ENCODE assay signal across 14 cellular contexts in genomic region chr2:113230531-113230930, GRCh38. TPM values are rescaled to one million over a fixed set of nuclear protein-coding genes. Genes with fewer than 3 reads are reported as not detected.
DNase-seq lines count a peak whose midpoint lies in the region; ATAC-seq and TF ChIP-seq lines count a peak whose summit lies in the region.
"Had no signal": no experiment of that assay in that cellular context is flagged by ENCODE, and none has a peak within 500 bp of the region (broad histone marks: within the 10 kb centered on the region; RNA-seq: fewer than 3 reads in every experiment).

No MANE protein-coding gene starts in this region.

- no peak overlapping the region for H3K9ac ChIP-seq in BLaER1

- H3K9me3 ChIP-seq in BLaER1 (0 out of 2 replicates have a peak, but pooled peaks cover 2% of the 10 kb centered on the region), sigmoid colon (no peaks in the 10 kb centered on the region)
- H3K9me3 ChIP-seq in effector memory CD4-positive, alpha-beta T cell (ENCODE audit: control insufficient read depth, low read length) = no peaks in the 10 kb centered on the region
- H3K9me3 ChIP-seq: neutrophil, tibial artery had no signal

- H3K4me3 ChIP-seq in BLaER1 (no peak overlapping the region), HL-60 (replicated peaks; ENCODE audit: insufficient read depth, low read length) (no peak overlapping the region), sigmoid colon (no peak overlapping the region)
- no peak overlapping the region for H3K4me3 ChIP-seq in effector memory CD4-positive, alpha-beta T cell (ENCODE audit: insufficient read depth, low read depth, low read length, poor library complexity, severe bottlenecking)
- H3K4me3 ChIP-seq: dorsolateral prefrontal cortex, tibial artery had no signal

- no peak for TF ChIP-seq POLR2A in sigmoid colon (IDR thresholded peaks at IDR 0.05)

- TF ChIP-seq CTCF in HL-60 (IDR thresholded peaks at IDR 0.05; ENCODE audit: insufficient read depth, low read length) (no peak), mesothelial cell of epicardium (IDR thresholded peaks at IDR 0.05; ENCODE audit: unreplicated experiment) (no peak), sigmoid colon (IDR thresholded peaks at IDR 0.05) (no peak)

- H3K4me2 ChIP-seq in BLaER1 = 0 out of 2 replicates have a peak overlapping the region, but pooled peaks have one; percentile 12

- H3K4me1 ChIP-seq in BLaER1 = peaks cover 35% of the 10 kb centered on the region
- no peaks in the 10 kb centered on the region for H3K4me1 ChIP-seq in effector memory CD4-positive, alpha-beta T cell (ENCODE audit: control insufficient read depth, insufficient read depth, low read length, poor library complexity, severe bottlenecking)
- no peaks in the 10 kb centered on the region for H3K4me1 ChIP-seq in sigmoid colon

- TF ChIP-seq EP300 in sigmoid colon (IDR thresholded peaks at IDR 0.05) = no peak

- peak overlapping the region; percentile 78 for H3K27ac Mint-ChIP-seq in activated T-helper 2 cell treated with anti-CD3 and anti-CD28 coated beads, Interferon-gamma antibody, Interleukin-2, Interleukin-4, amounts not matched to agents 10 μg/mL and 5 μg/mL and 100 μg/mL, durations not matched to agents 14 hours and 24 hours and 36 hours
- peak overlapping the region; percentile 84 for H3K27ac Mint-ChIP-seq in mesothelial cell of epicardium

- H3K27ac ChIP-seq in BLaER1 (no peak overlapping the region), HL-60 (replicated peaks) (peak overlapping the region; percentile 53), sigmoid colon (no peak overlapping the region)
- no peak overlapping the region for H3K27ac ChIP-seq in effector memory CD4-positive, alpha-beta T cell (ENCODE audit: insufficient read depth, low read length, poor library complexity, severe bottlenecking)
- H3K27ac ChIP-seq: C4-2B, dorsolateral prefrontal cortex, neutrophil, tibial artery had no signal

- ATAC-seq in GM18502 (IDR thresholded peaks at IDR 0.05; ENCODE audit: poor library complexity, unreplicated experiment) = no peak
- ATAC-seq: Panc1 had no signal

- intact Hi-C loops in activated T-helper 2 cell treated with anti-CD3 and anti-CD28 coated beads, Interferon-gamma antibody, Interleukin-2, Interleukin-4, amounts not matched to agents 10 μg/mL and 5 μg/mL and 100 μg/mL, durations not matched to agents 14 hours and 24 hours and 36 hours (cut with micrococcal nuclease) = no loop called here
- intact Hi-C loops in sigmoid colon (cut with DNase I) = no loop called here

- 60 to 73% methylated on average over 6 of the region's 6 CpGs for WGBS in sigmoid colon, 2 donors

- no peaks in the 10 kb centered on the region for H3K9me3 Mint-ChIP-seq in activated T-helper 2 cell treated with anti-CD3 and anti-CD28 coated beads, Interferon-gamma antibody, Interleukin-2, Interleukin-4, amounts not matched to agents 10 μg/mL and 5 μg/mL and 100 μg/mL, durations not matched to agents 14 hours and 24 hours and 36 hours
- H3K9me3 Mint-ChIP-seq in mesothelial cell of epicardium = no peaks in the 10 kb centered on the region

- peak overlapping the region; percentile 6 for H3K4me3 Mint-ChIP-seq in activated T-helper 2 cell treated with anti-CD3 and anti-CD28 coated beads, Interferon-gamma antibody, Interleukin-2, Interleukin-4, amounts not matched to agents 10 μg/mL and 5 μg/mL and 100 μg/mL, durations not matched to agents 14 hours and 24 hours and 36 hours (ENCODE audit: low read depth)
- H3K4me3 Mint-ChIP-seq in mesothelial cell of epicardium = no peak overlapping the region

- H3K4me1 Mint-ChIP-seq in activated T-helper 2 cell treated with anti-CD3 and anti-CD28 coated beads, Interferon-gamma antibody, Interleukin-2, Interleukin-4, amounts not matched to agents 10 μg/mL and 5 μg/mL and 100 μg/mL, durations not matched to agents 14 hours and 24 hours and 36 hours (ENCODE audit: low read depth) = peaks cover 43% of the 10 kb centered on the region
- H3K4me1 Mint-ChIP-seq in mesothelial cell of epicardium = peaks cover 60% of the 10 kb centered on the region

- no peaks in the 10 kb centered on the region for H4K20me1 ChIP-seq in BLaER1

- no peaks in the 10 kb centered on the region for H3K36me3 Mint-ChIP-seq in activated T-helper 2 cell treated with anti-CD3 and anti-CD28 coated beads, Interferon-gamma antibody, Interleukin-2, Interleukin-4, amounts not matched to agents 10 μg/mL and 5 μg/mL and 100 μg/mL, durations not matched to agents 14 hours and 24 hours and 36 hours (ENCODE audit: low read depth)
- H3K36me3 Mint-ChIP-seq in mesothelial cell of epicardium = no peaks in the 10 kb centered on the region

- no peaks in the 10 kb centered on the region for H3K27me3 ChIP-seq in BLaER1
- no peaks in the 10 kb centered on the region for H3K27me3 ChIP-seq in HL-60 (ENCODE audit: insufficient read depth, poor library complexity, severe bottlenecking)
- no peaks in the 10 kb centered on the region for H3K27me3 ChIP-seq in effector memory CD4-positive, alpha-beta T cell (replicated peaks; ENCODE audit: control insufficient read depth, insufficient read depth, low read length, poor library complexity, severe bottlenecking)
- H3K27me3 ChIP-seq in sigmoid colon = no peaks in the 10 kb centered on the region
- H3K27me3 ChIP-seq: dorsolateral prefrontal cortex, neutrophil, tibial artery had no signal

- peak in 1 of 2 experiments; percentile 75 for DNase-seq in HL-60 (ENCODE audit: low read depth in 1 of 2, low spot score in 1 of 2)
- no peak for DNase-seq in activated T-helper 2 cell treated with anti-CD3 and anti-CD28 coated beads, Interferon-gamma antibody, Interleukin-2, Interleukin-4, amounts not matched to agents 10 μg/mL and 5 μg/mL and 100 μg/mL, durations not matched to agents 14 hours and 24 hours and 36 hours (ENCODE audit: low spot score)
- no peak for DNase-seq in mesothelial cell of epicardium (ENCODE audit: low spot score in 2 of 2, unreplicated experiment in 2 of 2)
- no peak for DNase-seq in effector memory CD4-positive, alpha-beta T cell
- DNase-seq in sigmoid colon = no peak
- DNase-seq: activated gamma-delta T cell treated with Interleukin-2 at 50 U/mL for 16 hours, dorsolateral prefrontal cortex, right cardiac atrium, tibial artery had no signal

- H3K36me3 ChIP-seq in BLaER1 = no peaks in the 10 kb centered on the region
- H3K36me3 ChIP-seq in effector memory CD4-positive, alpha-beta T cell (ENCODE audit: control insufficient read depth, insufficient read depth, low read length) = no peaks in the 10 kb centered on the region
- H3K36me3 ChIP-seq in sigmoid colon = no peaks in the 10 kb centered on the region
- H3K36me3 ChIP-seq: neutrophil, tibial artery had no signal

- peaks cover 4% of the 10 kb centered on the region for H3K27me3 Mint-ChIP-seq in activated T-helper 2 cell treated with anti-CD3 and anti-CD28 coated beads, Interferon-gamma antibody, Interleukin-2, Interleukin-4, amounts not matched to agents 10 μg/mL and 5 μg/mL and 100 μg/mL, durations not matched to agents 14 hours and 24 hours and 36 hours (ENCODE audit: low read depth)
- no peaks in the 10 kb centered on the region for H3K27me3 Mint-ChIP-seq in mesothelial cell of epicardium (ENCODE audit: low read depth)

RNA-seq across cellular contexts. Expression of gene PAX8, which starts 48.2 kb away (rescaled TPM):
- 0.76 and 0.84 TPM in 2 replicates for total RNA-seq in activated T-helper 2 cell treated with anti-CD3 and anti-CD28 coated beads, Interferon-gamma antibody, Interleukin-2, Interleukin-4, amounts not matched to agents 10 μg/mL and 5 μg/mL and 100 μg/mL, durations not matched to agents 14 hours and 24 hours and 36 hours
- total RNA-seq in mesothelial cell of epicardium (0.13 to 0.31 TPM in 2 of 3 replicates, not detected in the other), sigmoid colon (under 1 TPM in 3 of 4 donors, not detected in 1; 0.41 to 0.71 (median 0.55) TPM)
- 10 to 100 TPM in 1 of 3 donors, 1 to 10 TPM in 2; 1.1 to 10.8 (median 2.5) TPM for polyA plus RNA-seq in sigmoid colon

RNA-seq across cellular contexts. Expression of gene PSD4, which starts 56.8 kb away (rescaled TPM):
- total RNA-seq in activated T-helper 2 cell treated with anti-CD3 and anti-CD28 coated beads, Interferon-gamma antibody, Interleukin-2, Interleukin-4, amounts not matched to agents 10 μg/mL and 5 μg/mL and 100 μg/mL, durations not matched to agents 14 hours and 24 hours and 36 hours = 313 and 319 TPM in 2 replicates
- total RNA-seq in mesothelial cell of epicardium (16.6 to 21.4 TPM (median 20.1 TPM) in 3 replicates), sigmoid colon (1 to 10 TPM; 1.4 to 6.6 (median 2.0) TPM)
- 10 to 100 TPM; 15.0 to 51.6 (median 22.9) TPM for polyA plus RNA-seq in sigmoid colon

Comparison
In these comparisons a context has a peak if more than half of its experiments do, and no peak if none do; other contexts are left out.
1. RNA of gene PSD4, which starts 56.8 kb away (total RNA-seq): 313 to 319 TPM in activated T-helper 2 cell treated with anti-CD3 and anti-CD28 coated beads, Interferon-gamma antibody, Interleukin-2, Interleukin-4, amounts not matched to agents 10 μg/mL and 5 μg/mL and 100 μg/mL, durations not matched to agents 14 hours and 24 hours and 36 hours; 16.6 to 21.4 TPM in mesothelial cell of epicardium and 1.4 to 6.6 TPM in sigmoid colon; every median in the first group is over 10 times any median in the second.